In genomic region chrX:4710618-4711433, GRCh38 we compare ENCODE assay signal across 10 cellular contexts.
DNase-seq lines count a peak whose midpoint lies in the region; ATAC-seq and TF ChIP-seq lines count a peak whose summit lies in the region.
"Had no signal": no experiment of that assay in that cellular context is flagged by ENCODE, and none has a peak within 500 bp of the region (broad histone marks: within the 10 kb centered on the region; RNA-seq: fewer than 3 reads in every experiment).

No MANE protein-coding gene starts in this region.

- WGBS in lower leg skin, 2 donors: 60 to 68% methylated on average over 10 of the region's 10 CpGs

- intact Hi-C loops in lower leg skin (cut with DNase I; ENCODE audit: low total_unique reads): no loop called here

- no peak for TF ChIP-seq POLR2A in lower leg skin (IDR thresholded peaks at IDR 0.05)

- ATAC-seq in GM18511 (IDR thresholded peaks at IDR 0.05; ENCODE audit: unreplicated experiment) (peak; percentile 51), HG02885 (IDR thresholded peaks at IDR 0.05; ENCODE audit: poor library complexity, unreplicated experiment) (peak; percentile 81), HG03469 (IDR thresholded peaks at IDR 0.05; ENCODE audit: unreplicated experiment) (no peak), GM19328 (IDR thresholded peaks at IDR 0.05; ENCODE audit: unreplicated experiment) (no peak)

- no peak overlapping the region for H3K4me3 ChIP-seq in lower leg skin (ENCODE audit: low read depth, poor library complexity, severe bottlenecking)

- TF ChIP-seq CTCF in lower leg skin (IDR thresholded peaks at IDR 0.05): no peak

- peak; percentile 90 for DNase-seq in OCI-M1 (lab: John Stamatoyannopoulos, UW)
- peak; percentile 4 for DNase-seq in medulla oblongata (ENCODE audit: extremely low spot score)
- DNase-seq in lower leg skin (ENCODE audit: low spot score in 2 of 2): no peak
- no peak for DNase-seq in putamen (ENCODE audit: low spot score)
- DNase-seq: activated CD4-positive, alpha-beta T cell treated with anti-CD3 and anti-CD28 coated beads, Interleukin-2, amount 50 U/mL, for 48 hours; stimulated activated naive CD4-positive, alpha-beta T cell treated with Interleukin-2 at 50 U/mL for 16 hours had no signal

Comparison
In these comparisons a context has a peak if more than half of its experiments do, and no peak if none do; other contexts are left out.
1. ATAC-seq: peak in GM18511 (single experiment) and HG02885 (single experiment); none in HG03469 (single experiment) and GM19328 (single experiment).
2. DNase-seq: peak in OCI-M1 (single experiment) and medulla oblongata (single experiment); none in lower leg skin (0 of 2) and putamen (single experiment).